Comparison of ENCODE assay signal across 18 cellular contexts in the genomic region with DNA sequence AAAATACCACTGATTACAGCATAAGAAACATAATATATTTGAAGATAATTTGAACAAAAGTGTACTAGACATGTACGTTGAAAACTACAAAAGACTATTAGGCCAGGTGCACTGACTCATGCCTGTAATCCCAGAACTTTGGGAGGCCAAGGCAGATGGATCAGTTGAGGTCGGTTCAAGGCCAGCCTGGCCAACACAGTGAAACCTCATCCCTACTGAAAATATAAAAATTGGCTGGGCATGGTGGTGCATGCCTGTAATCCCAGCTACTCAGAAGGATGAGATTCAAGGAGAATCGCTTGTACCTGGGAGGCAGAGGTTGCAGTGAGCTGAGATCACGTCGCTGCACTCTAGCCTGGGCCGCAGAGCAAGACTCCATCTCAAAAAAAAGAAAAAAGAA. TPM values are rescaled to one million over a fixed set of nuclear protein-coding genes. Genes with fewer than 3 reads are reported as not detected.
DNase-seq lines count a peak whose midpoint lies in the region; ATAC-seq and TF ChIP-seq lines count a peak whose summit lies in the region.
"Had no signal": no experiment of that assay in that cellular context is flagged by ENCODE, and none has a peak within 500 bp of the region (broad histone marks: within the 10 kb centered on the region; RNA-seq: fewer than 3 reads in every experiment).

No MANE protein-coding gene starts in this region.

- H3K27me3 ChIP-seq in lower lobe of right lung (ENCODE audit: low read depth): no peaks in the 10 kb centered on the region

- no peak overlapping the region for H3K4me3 ChIP-seq in lower lobe of right lung
- H3K4me3 ChIP-seq: GM12878, GM23338 had no signal

- intact Hi-C loops in lower lobe of right lung (cut with DNase I): no loop called here

- no peaks in the 10 kb centered on the region for H3K4me1 ChIP-seq in lower lobe of right lung

- DNase-seq in DMS53 (lab: John Stamatoyannopoulos, UW) (peak; percentile 28), DMS53 treated with DMSO at 0.1 percent for 48 hours (lab: John Stamatoyannopoulos, UW; ENCODE audit: unreplicated experiment) (no peak), NCI-H2196 (lab: John Stamatoyannopoulos, UW; ENCODE audit: unreplicated experiment) (peak; percentile 38), myocyte (ENCODE audit: low read depth) (peak; percentile 10), lower lobe of right lung (no peak), mucosa of gallbladder (ENCODE audit: low spot score) (no peak)
- DNase-seq: C1 segment of cervical spinal cord; Calu3; CD4-positive, alpha-beta memory T cell; COR-L47; DMS79; EL; GDM1; H9 had no signal

- no peaks in the 10 kb centered on the region for H3K9me3 ChIP-seq in lower lobe of right lung

- no peak for TF ChIP-seq CTCF in lower lobe of right lung (IDR thresholded peaks at IDR 0.05)

- ATAC-seq in lower lobe of right lung: no peak
- ATAC-seq: GM12878, GM23338, HCT116 had no signal

- H3K36me3 ChIP-seq in lower lobe of right lung: no peaks in the 10 kb centered on the region

- no peak overlapping the region for H3K27ac ChIP-seq in lower lobe of right lung
- H3K27ac ChIP-seq: 22Rv1 had no signal

RNA-seq across cellular contexts. Expression of gene FNDC3B, which starts 36.2 kb away (rescaled TPM):
- 49.5 and 66.9 TPM in 2 replicates for total RNA-seq in myocyte
- polyA plus RNA-seq in myocyte (2012): 68.4 TPM
- total RNA-seq in lower lobe of right lung: 153 TPM
- total RNA-seq in mucosa of gallbladder: 103 TPM

Comparison
In these comparisons a context has a peak if more than half of its experiments do, and no peak if none do; other contexts are left out.
1. DNase-seq: peak in DMS53 (single experiment), NCI-H2196 (single experiment) and myocyte (single experiment); none in DMS53 treated with DMSO at 0.1 percent for 48 hours (single experiment), lower lobe of right lung (single experiment) and mucosa of gallbladder (single experiment).